23 cellular contexts compared by ENCODE assay signal in genomic region chr21:42004406-42005199, GRCh38. TPM values are rescaled to one million over a fixed set of nuclear protein-coding genes. Genes with fewer than 3 reads are reported as not detected.
DNase-seq lines count a peak whose midpoint lies in the region; ATAC-seq and TF ChIP-seq lines count a peak whose summit lies in the region.
"Had no signal": no experiment of that assay in that cellular context is flagged by ENCODE, and none has a peak within 500 bp of the region (broad histone marks: within the 10 kb centered on the region; RNA-seq: fewer than 3 reads in every experiment).

No MANE protein-coding gene starts in this region.

- no peaks in the 10 kb centered on the region for H3K27me3 ChIP-seq in endodermal cell (ENCODE audit: control insufficient read depth, insufficient read depth, low read length, poor library complexity, severe bottlenecking)
- H3K27me3 ChIP-seq in H7 (ENCODE audit: control insufficient read depth, insufficient read depth, low read length), result no peaks in the 10 kb centered on the region
- H3K27me3 ChIP-seq in neural progenitor cell, result no peaks in the 10 kb centered on the region
- H3K27me3 ChIP-seq: heart left ventricle, Peyer's patch, SJSA1 had no signal

- no peak for ATAC-seq in GM18858 (IDR thresholded peaks at IDR 0.05; ENCODE audit: unreplicated experiment)
- ATAC-seq: heart left ventricle, psoas muscle had no signal

- no peaks in the 10 kb centered on the region for H3F3A ChIP-seq in neural progenitor cell (ENCODE audit: low read depth)

- H4K20me1 ChIP-seq in neural progenitor cell (ENCODE audit: low read depth), result peaks cover 70% of the 10 kb centered on the region

- no peaks in the 10 kb centered on the region for H3K9me3 Mint-ChIP-seq in activated naive CD4-positive, alpha-beta T cell treated with anti-CD3 and anti-CD28 coated beads for 36 hours
- H3K9me3 Mint-ChIP-seq in endodermal cell (no peaks in the 10 kb centered on the region), type B pancreatic cell (no peaks in the 10 kb centered on the region), neural progenitor cell (no peaks in the 10 kb centered on the region)

- no peak overlapping the region for H3K4me3 Mint-ChIP-seq in activated naive CD4-positive, alpha-beta T cell treated with anti-CD3 and anti-CD28 coated beads for 36 hours
- H3K4me3 Mint-ChIP-seq in endodermal cell (no peak overlapping the region), type B pancreatic cell (no peak overlapping the region), neural progenitor cell (no peak overlapping the region)

- no peak overlapping the region for H3K4me2 ChIP-seq in neural progenitor cell
- H3K4me2 ChIP-seq: BLaER1 had no signal

- WGBS in endodermal cell (ENCODE audit: insufficient coverage in 1 of 2, insufficient read length in 1 of 2), 2 experiments, result 85 to 96% methylated on average over 2 to 4 of the region's 5 CpGs

- H2AFZ ChIP-seq in neural progenitor cell (replicated peaks), result no peak overlapping the region

- H3K36me3 ChIP-seq in endodermal cell (ENCODE audit: control insufficient read depth, insufficient read depth, low read length), result peaks cover 56% of the 10 kb centered on the region
- H3K36me3 ChIP-seq in H7 (replicated peaks; ENCODE audit: control insufficient read depth, insufficient read depth, low read length), result peaks cover 4% of the 10 kb centered on the region
- H3K36me3 ChIP-seq in neural progenitor cell, result peaks cover 6% of the 10 kb centered on the region

- H3K4me1 ChIP-seq in endodermal cell (ENCODE audit: control insufficient read depth, insufficient read depth, low read length) (peaks cover 6% of the 10 kb centered on the region), neural progenitor cell (peaks cover 4% of the 10 kb centered on the region)
- H3K4me1 ChIP-seq: psoas muscle had no signal

- peak overlapping the region; percentile 86 for H3K27ac Mint-ChIP-seq in activated naive CD4-positive, alpha-beta T cell treated with anti-CD3 and anti-CD28 coated beads for 36 hours
- H3K27ac Mint-ChIP-seq in endodermal cell (peak overlapping the region; percentile 8), type B pancreatic cell (peak overlapping the region; percentile 66), neural progenitor cell (no peak overlapping the region)

- peak overlapping the region; percentile 24 for H3K4me3 ChIP-seq in endodermal cell (ENCODE audit: low read length)
- H3K4me3 ChIP-seq in H7 (ENCODE audit: insufficient read depth, low read depth, low read length), result no peak overlapping the region
- no peak overlapping the region for H3K4me3 ChIP-seq in neural progenitor cell
- H3K4me3 ChIP-seq: BLaER1, HAP-1, heart left ventricle, Peyer's patch, psoas muscle, SJSA1 had no signal

- H3K36me3 Mint-ChIP-seq in activated naive CD4-positive, alpha-beta T cell treated with anti-CD3 and anti-CD28 coated beads for 36 hours (ENCODE audit: low read depth), result peaks cover 35% of the 10 kb centered on the region
- H3K36me3 Mint-ChIP-seq in endodermal cell (ENCODE audit: low read depth), result peaks cover 47% of the 10 kb centered on the region
- peaks cover 36% of the 10 kb centered on the region for H3K36me3 Mint-ChIP-seq in type B pancreatic cell
- peaks cover 35% of the 10 kb centered on the region for H3K36me3 Mint-ChIP-seq in neural progenitor cell

- intact Hi-C loops in activated naive CD4-positive, alpha-beta T cell treated with anti-CD3 and anti-CD28 coated beads for 36 hours (cut with micrococcal nuclease), result loop anchor here (5.0 to 10.0 kb wide), 2 partner anchors 237 to 400 kb away; partner anchors contain the start of genes RIPK4 and UBASH3A

- no peaks in the 10 kb centered on the region for H3K27me3 Mint-ChIP-seq in activated naive CD4-positive, alpha-beta T cell treated with anti-CD3 and anti-CD28 coated beads for 36 hours (ENCODE audit: low read depth)
- H3K27me3 Mint-ChIP-seq in endodermal cell (ENCODE audit: insufficient read depth) (no peaks in the 10 kb centered on the region), type B pancreatic cell (no peaks in the 10 kb centered on the region), neural progenitor cell (ENCODE audit: insufficient read depth, low read depth) (no peaks in the 10 kb centered on the region)

- peaks cover 88% of the 10 kb centered on the region for H3K79me2 ChIP-seq in neural progenitor cell (ENCODE audit: low read depth)

- no peak overlapping the region for H3K27ac ChIP-seq in endodermal cell (ENCODE audit: low read depth, low read length)
- no peak overlapping the region for H3K27ac ChIP-seq in neural progenitor cell
- H3K27ac ChIP-seq: BLaER1, heart left ventricle, Peyer's patch, psoas muscle, SJSA1 had no signal

- H3K4me1 Mint-ChIP-seq in activated naive CD4-positive, alpha-beta T cell treated with anti-CD3 and anti-CD28 coated beads for 36 hours (ENCODE audit: low read depth), result peaks cover 67% of the 10 kb centered on the region
- peaks cover 13% of the 10 kb centered on the region for H3K4me1 Mint-ChIP-seq in endodermal cell
- peaks cover 20% of the 10 kb centered on the region for H3K4me1 Mint-ChIP-seq in type B pancreatic cell (ENCODE audit: unreplicated experiment)
- H3K4me1 Mint-ChIP-seq in neural progenitor cell, result no peaks in the 10 kb centered on the region

- DNase-seq in activated naive CD4-positive, alpha-beta T cell treated with anti-CD3 and anti-CD28 coated beads for 36 hours, result no peak
- no peak for DNase-seq in activated naive CD4-positive, alpha-beta T cell treated with anti-CD3 and anti-CD28 coated beads, Interleukin-2, amount 50 U/mL, for 16 hours
- DNase-seq in OCI-M1 (lab: John Stamatoyannopoulos, UW) (peak; percentile 33), endodermal cell (no peak), type B pancreatic cell (ENCODE audit: extremely low spot score, unreplicated experiment) (no peak), H7 (no peak), neural progenitor cell (ENCODE audit: low spot score) (no peak)
- DNase-seq: activated CD4-positive, alpha-beta T cell treated with anti-CD3 and anti-CD28 coated beads for 4 hours; Caco-2; DMS79 treated with DMSO at 0.1 percent for 48 hours; heart left ventricle; Kasumi-1; NCI-H1048; NCI-H187; NCI-H526; Peyer's patch; psoas muscle; stimulated activated CD8-positive, alpha-beta memory T cell treated with anti-CD3 and anti-CD28 coated beads, Interleukin-4, amount 100 ng/mL, for 48 hours; T-helper 1 cell had no signal

- CTCF ChIA-PET in activated naive CD4-positive, alpha-beta T cell treated with anti-CD3 and anti-CD28 coated beads for 36 hours (lab: Charles Lee), result interaction anchor here (0.5 to 1.9 kb wide), 3 partner anchors 103 to 187 kb away, joined by 3 to 6 read pairs (median 3); no protein-coding TSS in a partner anchor

- H3K9ac ChIP-seq in endodermal cell (ENCODE audit: extremely low read depth, low read length, poor library complexity, severe bottlenecking) (no peak overlapping the region), neural progenitor cell (no peak overlapping the region)
- H3K9ac ChIP-seq: BLaER1 had no signal

- H3K9me3 ChIP-seq in endodermal cell (ENCODE audit: control insufficient read depth, low read length) (no peaks in the 10 kb centered on the region), neural progenitor cell (ENCODE audit: low read depth) (no peaks in the 10 kb centered on the region)
- H3K9me3 ChIP-seq: BLaER1, Caco-2, HAP-1, heart left ventricle, Peyer's patch, psoas muscle, SJSA1 had no signal

- TF ChIP-seq CTCF in endodermal cell (conservative IDR thresholded peaks at IDR 0.05) (no peak), type B pancreatic cell (conservative IDR thresholded peaks at IDR 0.05) (no peak), neural progenitor cell (IDR thresholded peaks at IDR 0.05) (no peak)

RNA-seq across cellular contexts. Expression of gene ZBTB21, which starts 5.6 kb away (rescaled TPM):
- total RNA-seq in activated naive CD4-positive, alpha-beta T cell treated with anti-CD3 and anti-CD28 coated beads for 36 hours, result 10 to 100 TPM; 27.8 to 28.0 TPM
- total RNA-seq in endodermal cell (10 to 100 TPM; 17.3 to 23.1 TPM), type B pancreatic cell (ENCODE audit: low replicate concordance) (19.9 and 23.4 TPM in 2 replicates), neural progenitor cell (ENCODE audit: low replicate concordance) (24.2 and 25.3 TPM in 2 replicates)
- 14.0 TPM for polyA plus RNA-seq in endodermal cell (2013, experiment 1 of 2)
- polyA plus RNA-seq in endodermal cell (2013, experiment 2 of 2), result 14.4 TPM
- total RNA-seq in H7 (2014; rRNA removed; shearing (Covaris generic)), result 10.2 and 12.1 TPM in 2 replicates

RNA-seq across cellular contexts. Expression of gene C2CD2, which starts 50.8 kb away (rescaled TPM):
- total RNA-seq in activated naive CD4-positive, alpha-beta T cell treated with anti-CD3 and anti-CD28 coated beads for 36 hours, result 1 to 10 TPM; 6.9 to 7.3 TPM
- total RNA-seq in endodermal cell (10 to 100 TPM; 26.3 to 28.7 TPM), type B pancreatic cell (ENCODE audit: low replicate concordance) (20.5 and 32.3 TPM in 2 replicates), neural progenitor cell (ENCODE audit: low replicate concordance) (15.3 and 19.6 TPM in 2 replicates)
- 8.9 TPM for polyA plus RNA-seq in endodermal cell (2013, experiment 1 of 2)
- 7.2 TPM for polyA plus RNA-seq in endodermal cell (2013, experiment 2 of 2)
- total RNA-seq in H7 (2014; rRNA removed; shearing (Covaris generic)), result 9.8 and 12.5 TPM in 2 replicates
